22 cellular contexts compared by ENCODE assay signal in genomic region chr1:204992940-204993339, GRCh38. TPM values are rescaled to one million over a fixed set of nuclear protein-coding genes. Genes with fewer than 3 reads are reported as not detected.
DNase-seq lines count a peak whose midpoint lies in the region; ATAC-seq, FAIRE-seq and TF ChIP-seq lines count a peak whose summit lies in the region.
"Had no signal": no experiment of that assay in that cellular context is flagged by ENCODE, and none has a peak within 500 bp of the region (broad histone marks: within the 10 kb centered on the region; RNA-seq: fewer than 3 reads in every experiment).

No MANE protein-coding gene starts in this region.

- no peak overlapping the region for H2AFZ ChIP-seq in H1 (ENCODE audit: low read length)
- no peak overlapping the region for H2AFZ ChIP-seq in mesenchymal stem cell (ENCODE audit: low read depth, low read length)

- H4K8ac ChIP-seq in H1 (ENCODE audit: extremely low read depth, insufficient read depth, low read length) (no peak overlapping the region), mesenchymal stem cell (ENCODE audit: low read length) (no peak overlapping the region)

- H3K27me3 Mint-ChIP-seq in activated CD4-positive, alpha-beta T cell treated with anti-CD3 and anti-CD28 coated beads, Interleukin-2, amount 10 ng/mL, durations not matched to agents 7 days and 5 days, result no peaks in the 10 kb centered on the region
- H3K27me3 Mint-ChIP-seq in activated naive CD8-positive, alpha-beta T cell treated with anti-CD3 and anti-CD28 coated beads for 36 hours, result peaks cover 7% of the 10 kb centered on the region
- peaks cover 4 to 8% of the 10 kb centered on the region in 2 donors for H3K27me3 Mint-ChIP-seq in T-cell

- no peaks in the 10 kb centered on the region for H3K36me3 ChIP-seq in H1 (ENCODE audit: control insufficient read depth in 2 of 4, insufficient read depth in 4 of 4, low read length in 3 of 4)
- H3K36me3 ChIP-seq in mesenchymal stem cell (ENCODE audit: control insufficient read depth in 1 of 2, insufficient read depth in 2 of 2, low read depth in 1 of 2, low read length in 2 of 2), result peaks cover 0 to 55% of the 10 kb centered on the region in 2 experiments

- no peak for TF ChIP-seq EP300 in H1 (IDR thresholded peaks at IDR 0.05; ENCODE audit: borderline replicate concordance in 1 of 2, low read depth in 2 of 2, low read length in 2 of 2)

- no peaks in the 10 kb centered on the region for H3K36me3 Mint-ChIP-seq in activated CD4-positive, alpha-beta T cell treated with anti-CD3 and anti-CD28 coated beads, Interleukin-2, amount 10 ng/mL, durations not matched to agents 7 days and 5 days (ENCODE audit: low read depth)
- H3K36me3 Mint-ChIP-seq in activated naive CD8-positive, alpha-beta T cell treated with anti-CD3 and anti-CD28 coated beads for 36 hours, result no peaks in the 10 kb centered on the region
- H3K36me3 Mint-ChIP-seq in T-cell, result no peaks in the 10 kb centered on the region
- H3K36me3 Mint-ChIP-seq: IgD-negative memory B cell had no signal

- H4K20me1 ChIP-seq in H1 (replicated peaks in 1 of 2; ENCODE audit: control insufficient read depth in 1 of 2, insufficient read depth in 2 of 2, low read length in 2 of 2), result peaks cover 0 to 5% of the 10 kb centered on the region in 2 experiments

- no peak overlapping the region for H3K56ac ChIP-seq in H1 (replicated peaks; ENCODE audit: insufficient read length, low read depth, low read length)

- POLR2A ChIA-PET in activated CD4-positive, alpha-beta T cell treated with anti-CD3 and anti-CD28 coated beads, Interleukin-2, amount 10 ng/mL, durations not matched to agents 7 days and 5 days (lab: Charles Lee), result no interaction called here
- POLR2A ChIA-PET in H1 (lab: Charles Lee; ENCODE audit: partially characterized antibody) (interaction anchor here (1.1 to 4.1 kb wide), 3 partner anchors 10 to 68 kb away, joined by 3 to 16 read pairs (median 6); no protein-coding TSS in a partner anchor), T-cell (lab: Charles Lee) (no interaction called here)

- H3K27ac Mint-ChIP-seq in activated CD4-positive, alpha-beta T cell treated with anti-CD3 and anti-CD28 coated beads, Interleukin-2, amount 10 ng/mL, durations not matched to agents 7 days and 5 days, result peak overlapping the region; percentile 69
- H3K27ac Mint-ChIP-seq in activated naive CD8-positive, alpha-beta T cell treated with anti-CD3 and anti-CD28 coated beads for 36 hours, result peak overlapping the region; percentile 13
- no peak overlapping the region for H3K27ac Mint-ChIP-seq in T-cell

- no peak for TF ChIP-seq CTCF in H1 (IDR thresholded peaks at IDR 0.05; ENCODE audit: control extremely low read depth in 1 of 3, insufficient read depth in 1 of 3, low read depth in 1 of 3, low read length in 3 of 3)

- H3K18ac ChIP-seq in H1 (ENCODE audit: extremely low read depth, low read length) (no peak overlapping the region; the same call in 1 of the 2 replicates), mesenchymal stem cell (ENCODE audit: low read depth in 1 of 2, low read length in 2 of 2) (no peak overlapping the region)

- no peak overlapping the region for H2BK20ac ChIP-seq in H1 (ENCODE audit: low read length)

- H3K4me1 ChIP-seq in H1 (replicated peaks in 1 of 4; ENCODE audit: control insufficient read depth in 3 of 4, insufficient read depth in 4 of 4, low read length in 3 of 4), result peaks cover 10 to 27% (median 19%) of the 10 kb centered on the region in 4 experiments
- peaks cover 15% of the 10 kb centered on the region for H3K4me1 ChIP-seq in mesenchymal stem cell (ENCODE audit: control insufficient read depth, insufficient read depth, low read depth, low read length)

- H3K9me3 Mint-ChIP-seq in activated CD4-positive, alpha-beta T cell treated with anti-CD3 and anti-CD28 coated beads, Interleukin-2, amount 10 ng/mL, durations not matched to agents 7 days and 5 days, result no peaks in the 10 kb centered on the region
- no peaks in the 10 kb centered on the region for H3K9me3 Mint-ChIP-seq in activated naive CD8-positive, alpha-beta T cell treated with anti-CD3 and anti-CD28 coated beads for 36 hours
- no peaks in the 10 kb centered on the region for H3K9me3 Mint-ChIP-seq in T-cell
- H3K9me3 Mint-ChIP-seq: IgD-negative memory B cell, neural crest cell had no signal

- TF ChIP-seq POLR2A in H1 (IDR thresholded peaks at IDR 0.05; ENCODE audit: control extremely low read depth in 1 of 2, low read depth in 2 of 2, low read length in 2 of 2), result no peak

- WGBS in H1 (ENCODE audit: extremely low coverage in 1 of 2, insufficient coverage in 1 of 2, insufficient read length in 1 of 2, insufficient replicate concordance in 2 of 2, low coverage in 1 of 2, low lambda C conversion rate in 2 of 2, missing lambda C conversion rate in 1 of 2), 2 experiments, result 96% methylated on average over 11 of the region's 11 CpGs; no CpG with 5 or more reads in 1 of the 2 experiments
- WGBS in mesenchymal stem cell, result 89% methylated on average over 11 of the region's 11 CpGs

- H3K4me1 Mint-ChIP-seq in activated CD4-positive, alpha-beta T cell treated with anti-CD3 and anti-CD28 coated beads, Interleukin-2, amount 10 ng/mL, durations not matched to agents 7 days and 5 days, result peaks cover 18% of the 10 kb centered on the region
- H3K4me1 Mint-ChIP-seq in activated naive CD8-positive, alpha-beta T cell treated with anti-CD3 and anti-CD28 coated beads for 36 hours, result peaks cover 15% of the 10 kb centered on the region
- peaks cover 11 to 15% (median 13%) of the 10 kb centered on the region in 3 donors for H3K4me1 Mint-ChIP-seq in T-cell

- H3K9ac ChIP-seq in H1 (replicated peaks in 1 of 4; ENCODE audit: extremely low read depth in 1 of 4, low read depth in 3 of 4, low read length in 3 of 4), result no peak overlapping the region
- no peak overlapping the region for H3K9ac ChIP-seq in mesenchymal stem cell (ENCODE audit: low read length)

- H3K9me3 ChIP-seq in H1 (ENCODE audit: insufficient read depth in 2 of 2, low read depth in 1 of 2, low read length in 1 of 2) (no peaks in the 10 kb centered on the region), mesenchymal stem cell (ENCODE audit: control insufficient read depth, low read length) (no peaks in the 10 kb centered on the region)

- ATAC-seq in T-cell (replicated peaks in 1 of 4), result no peak
- ATAC-seq: right cardiac atrium had no signal

- H3K4me2 ChIP-seq in H1 (ENCODE audit: insufficient read depth in 1 of 2, low read depth in 2 of 2, low read length in 2 of 2) (no peak overlapping the region), mesenchymal stem cell (ENCODE audit: low read length, poor library complexity, severe bottlenecking) (no peak overlapping the region)

- no peak overlapping the region for H4K91ac ChIP-seq in H1 (replicated peaks; ENCODE audit: insufficient read length, low read length)
- H4K91ac ChIP-seq in mesenchymal stem cell (ENCODE audit: low read length), result no peak overlapping the region

- H3K27me3 ChIP-seq in H1 (replicated peaks in 1 of 4; ENCODE audit: control insufficient read depth in 3 of 4, extremely low read depth in 1 of 4, insufficient read depth in 3 of 4, low read length in 3 of 4), result no peaks in the 10 kb centered on the region; a peak in 1 of 7 replicates
- H3K27me3 ChIP-seq in mesenchymal stem cell (ENCODE audit: control insufficient read depth in 1 of 2, insufficient read depth in 1 of 2, low read length in 2 of 2), result peaks cover 0 to 38% of the 10 kb centered on the region in 2 experiments

- no peak for DNase-seq in activated CD4-positive, alpha-beta T cell treated with anti-CD3 and anti-CD28 coated beads, Interleukin-2, amount 10 ng/mL, durations not matched to agents 7 days and 5 days
- DNase-seq in activated CD4-positive, alpha-beta T cell treated with anti-CD3 and anti-CD28 coated beads, Interleukin-2, amount 50 U/mL, for 48 hours, result no peak
- no peak for DNase-seq in activated naive CD8-positive, alpha-beta T cell treated with anti-CD3 and anti-CD28 coated beads for 36 hours
- no peak for DNase-seq in H1 (ENCODE audit: low read depth in 1 of 2, low spot score in 2 of 2)
- peak in 1 of 49 donors; percentile 52 for DNase-seq in substantia nigra (lab: John Stamatoyannopoulos, UW)
- DNase-seq in NCI-H2029 (lab: John Stamatoyannopoulos, UW), result no peak
- no peak for DNase-seq in mesenchymal stem cell
- DNase-seq in T-cell, result no peak
- DNase-seq: activated CD8-positive, alpha-beta memory T cell treated with anti-CD3 and anti-CD28 coated beads, Interleukin-2, amount 50 U/mL, for 48 hours; H7; NCI-H1092; NCI-H187 treated with DMSO at 0.1 percent for 48 hours; NCI-H69; right cardiac atrium; SIG-M5 had no signal

- H3K23ac ChIP-seq in H1 (ENCODE audit: insufficient read length), result no peak overlapping the region
- H3K23ac ChIP-seq in mesenchymal stem cell (ENCODE audit: low read length in 2 of 2), result no peak overlapping the region

- H2BK120ac ChIP-seq in H1 (replicated peaks; ENCODE audit: low read depth, low read length), result no peak overlapping the region
- no peak overlapping the region for H2BK120ac ChIP-seq in mesenchymal stem cell (ENCODE audit: low read depth, low read length)

- no peaks in the 10 kb centered on the region for H3K79me2 ChIP-seq in H1 (ENCODE audit: control insufficient read depth in 1 of 2, insufficient read depth in 2 of 2, low read length in 2 of 2)

- H3K79me1 ChIP-seq in H1 (ENCODE audit: low read depth, low read length) (no peaks in the 10 kb centered on the region), mesenchymal stem cell (replicated peaks; ENCODE audit: low read length, poor library complexity, severe bottlenecking) (no peaks in the 10 kb centered on the region)

- H4K5ac ChIP-seq in H1 (ENCODE audit: insufficient read length, low read depth, low read length), result no peak overlapping the region

- CTCF ChIA-PET in activated CD4-positive, alpha-beta T cell treated with anti-CD3 and anti-CD28 coated beads, Interleukin-2, amount 10 ng/mL, durations not matched to agents 7 days and 5 days (lab: Charles Lee), result interaction anchor here (1.4 to 1.7 kb wide), 3 partner anchors 9 to 263 kb away, joined by 3 to 6 read pairs (median 6); no protein-coding TSS in a partner anchor
- CTCF ChIA-PET in H1 (lab: Charles Lee; ENCODE audit: partially characterized antibody) (interaction anchor here (1.2 to 33.8 kb wide), 9 partner anchors 10 to 264 kb away, joined by 3 to 1336 read pairs (median 14); partner anchors contain the start of gene TMEM81), T-cell (lab: Charles Lee) (interaction anchor here in 1 of 2 donors (1.2 kb wide), 1 partner anchor 69 kb away, joined by 7 read pairs; no protein-coding TSS in a partner anchor)

- H3K27ac ChIP-seq in H1 (ENCODE audit: low read depth, low read length), result no peak overlapping the region
- H3K27ac ChIP-seq in substantia nigra (ENCODE audit: low read depth, low read length, poor library complexity, severe bottlenecking), result peak overlapping the region; percentile 98
- H3K27ac ChIP-seq in mesenchymal stem cell (ENCODE audit: low read length, poor library complexity, severe bottlenecking), result no peak overlapping the region

- FAIRE-seq in H1 (lab: Jason Lieb, UNC), result no peak
- FAIRE-seq: colon, GM19239, RCC 7860 had no signal

- H3K4ac ChIP-seq in H1 (replicated peaks; ENCODE audit: insufficient read length, low read depth, low read length), result no peak overlapping the region
- no peak overlapping the region for H3K4ac ChIP-seq in mesenchymal stem cell (ENCODE audit: low read depth in 1 of 2, low read length in 2 of 2)

- H2BK12ac ChIP-seq in H1 (ENCODE audit: low read depth, low read length), result no peak overlapping the region; the same call in 1 of the 2 replicates
- no peak overlapping the region for H2BK12ac ChIP-seq in mesenchymal stem cell (ENCODE audit: low read length in 2 of 2)

- no peaks in the 10 kb centered on the region for H3K23me2 ChIP-seq in H1 (ENCODE audit: low read depth, low read length)

- H3K4me3 ChIP-seq in H1 (ENCODE audit: extremely low read depth in 1 of 4, insufficient read depth in 2 of 4, low read depth in 3 of 4, low read length in 4 of 4) (no peak overlapping the region), mesenchymal stem cell (ENCODE audit: insufficient read depth in 1 of 2, low read depth in 1 of 2, low read length in 2 of 2) (no peak overlapping the region)

- 0 out of 2 replicates have a peak overlapping the region, but pooled peaks have one; percentile 76 for H2AK5ac ChIP-seq in H1 (ENCODE audit: low read depth, low read length)
- no peak overlapping the region for H2AK5ac ChIP-seq in mesenchymal stem cell (ENCODE audit: low read length, severe bottlenecking)

- H3K14ac ChIP-seq in H1 (ENCODE audit: insufficient read length) (no peak overlapping the region), mesenchymal stem cell (ENCODE audit: low read length in 2 of 2) (no peak overlapping the region)

- no peak for TF ChIP-seq RAD21 in H1 (IDR thresholded peaks at IDR 0.05 in 1 of 2, conservative IDR thresholded peaks at IDR 0.05 in 1 of 2; ENCODE audit: low read depth in 2 of 2, low read length in 2 of 2)

- H2BK5ac ChIP-seq in H1 (ENCODE audit: low read depth, low read length) (no peak overlapping the region), mesenchymal stem cell (ENCODE audit: low read depth, low read length, poor library complexity, severe bottlenecking) (no peak overlapping the region)

- H2BK15ac ChIP-seq in H1 (ENCODE audit: low read length) (no peak overlapping the region), mesenchymal stem cell (ENCODE audit: low read depth, poor library complexity, severe bottlenecking) (no peak overlapping the region)

- H3K4me3 Mint-ChIP-seq in activated CD4-positive, alpha-beta T cell treated with anti-CD3 and anti-CD28 coated beads, Interleukin-2, amount 10 ng/mL, durations not matched to agents 7 days and 5 days, result no peak overlapping the region
- H3K4me3 Mint-ChIP-seq in activated naive CD8-positive, alpha-beta T cell treated with anti-CD3 and anti-CD28 coated beads for 36 hours, result no peak overlapping the region
- peak overlapping the region in 1 of 3 donors; percentile 59 for H3K4me3 Mint-ChIP-seq in T-cell
- H3K4me3 Mint-ChIP-seq: neural crest cell had no signal

RNA-seq across cellular contexts. Expression of gene CNTN2, which starts 50.1 kb away (rescaled TPM):
- not detected for total RNA-seq in activated CD4-positive, alpha-beta T cell treated with anti-CD3 and anti-CD28 coated beads, Interleukin-2, amount 10 ng/mL, durations not matched to agents 7 days and 5 days
- not detected for total RNA-seq in activated naive CD8-positive, alpha-beta T cell treated with anti-CD3 and anti-CD28 coated beads for 36 hours
- 3.9 TPM in 2 replicates for total RNA-seq in H1 (2021; fragmentation: NEBNext Ultra II Directional; extraction: Animal tissue kit (Norgen Biotek cat#: 25700))
- 1.2 and 2.3 TPM in 2 replicates for polyA plus RNA-seq in H1 (2011; rRNA removed)
- 1.1 TPM for polyA plus RNA-seq in H1 (2011; cell fraction: cytosol; rRNA removed)
- 4.8 TPM for polyA plus RNA-seq in H1 (2011; cell fraction: nucleus; rRNA removed)
- 2.1 to 2.4 TPM (median 2.3 TPM) in 4 replicates for polyA plus RNA-seq in H1 (2012, experiment 1 of 2)
- 1.4 TPM for polyA plus RNA-seq in H1 (2012, experiment 2 of 2)
- 3.1 TPM for polyA plus RNA-seq in H1 (2013, experiment 1 of 2)
- polyA plus RNA-seq in H1 (2013, experiment 2 of 2), result 4.4 TPM
- polyA minus RNA-seq in H1 (2011; rRNA and poly(A)+ RNA removed), result 2.4 and 2.8 TPM in 2 replicates
- 3.8 TPM for polyA minus RNA-seq in H1 (2011; cell fraction: cytosol; rRNA and poly(A)+ RNA removed)
- 6.8 TPM for polyA minus RNA-seq in H1 (2011; cell fraction: nucleus; rRNA and poly(A)+ RNA removed)
- not detected for polyA plus RNA-seq in mesenchymal stem cell (2013, experiment 1 of 2)
- not detected for polyA plus RNA-seq in mesenchymal stem cell (2013, experiment 2 of 2)
- not detected for total RNA-seq in T-cell
- total RNA-seq: fibroblast of villous mesenchyme, H7, lung microvascular endothelial cell had no signal
- polyA plus RNA-seq: IgD-negative memory B cell had no signal

Comparison
In these comparisons a context has a peak if more than half of its experiments do, and no peak if none do; other contexts are left out.
1. H3K27ac Mint-ChIP-seq: peak in activated CD4-positive, alpha-beta T cell treated with anti-CD3 and anti-CD28 coated beads, Interleukin-2, amount 10 ng/mL, durations not matched to agents 7 days and 5 days (single experiment) and activated naive CD8-positive, alpha-beta T cell treated with anti-CD3 and anti-CD28 coated beads for 36 hours (single experiment); none in T-cell (0 of 2).